In genomic region chr19:44180968-44181367, GRCh38 we compare ENCODE assay signal across 3 cellular contexts.
TF ChIP-seq lines count a peak whose summit lies in the region.

No MANE protein-coding gene starts in this region.

TF ChIP-seq in liver, 16 proteins besides CTCF, POLR2A, EP300 and RAD21:
- TF ChIP-seq TAF1 (conservative IDR thresholded peaks at IDR 0.05) (no peak), GABPA (IDR thresholded peaks at IDR 0.05 in 1 of 2, conservative IDR thresholded peaks at IDR 0.05 in 1 of 2) (no peak), SP1 (IDR thresholded peaks at IDR 0.05) (no peak), EGR1 (IDR thresholded peaks at IDR 0.05; ENCODE audit: low read depth in 2 of 2) (no peak), FOXA1 (IDR thresholded peaks at IDR 0.05) (no peak), HNF4G (IDR thresholded peaks at IDR 0.05) (no peak), ZBTB33 (IDR thresholded peaks at IDR 0.05) (no peak), JUND (IDR thresholded peaks at IDR 0.05) (no peak), MAX (IDR thresholded peaks at IDR 0.05) (no peak), HNF4A (conservative IDR thresholded peaks at IDR 0.05) (no peak), REST (IDR thresholded peaks at IDR 0.05) (no peak), NR2F2 (IDR thresholded peaks at IDR 0.05) (no peak), YY1 (IDR thresholded peaks at IDR 0.05) (no peak), FOXA2 (IDR thresholded peaks at IDR 0.05) (no peak), ATF3 (IDR thresholded peaks at IDR 0.05) (no peak), RXRA (IDR thresholded peaks at IDR 0.05) (no peak)
TF ChIP-seq in liver: peak in this region for 0.

TF ChIP-seq in HepG2, 621 proteins besides CTCF, POLR2A, EP300 and RAD21 (continues in another document):
- TF ChIP-seq ZNF143 (CRISPR knock-in tag; IDR thresholded peaks at IDR 0.05) = no peak
- TF ChIP-seq BRCA1 (CRISPR knock-in tag; IDR thresholded peaks at IDR 0.05) = no peak
- no peak for TF ChIP-seq SYNCRIP (IDR thresholded peaks at IDR 0.05; ENCODE audit: insufficient read depth, low read depth, low read length)
- TF ChIP-seq ZNF451 (CRISPR knock-in tag; IDR thresholded peaks at IDR 0.05) = no peak
- TF ChIP-seq MED13 (CRISPR knock-in tag; IDR thresholded peaks at IDR 0.05) = no peak
- TF ChIP-seq KAT2B (IDR thresholded peaks at IDR 0.05; ENCODE audit: borderline replicate concordance, low read depth, low read length) = no peak
- no peak for TF ChIP-seq FOXJ3 (CRISPR knock-in tag; IDR thresholded peaks at IDR 0.05; ENCODE audit: borderline replicate concordance)
- no peak for TF ChIP-seq FOXP4 (CRISPR knock-in tag; IDR thresholded peaks at IDR 0.05)
- no peak for TF ChIP-seq ZNF687 (CRISPR knock-in tag; IDR thresholded peaks at IDR 0.05)

TF ChIP-seq in HEK293, 187 proteins besides CTCF, POLR2A, EP300 and RAD21:
- TF ChIP-seq ZNF221 (tag by site-specific recombination; IDR thresholded peaks at IDR 0.05; ENCODE audit: borderline replicate concordance) = no peak
- peak; percentile 94 for TF ChIP-seq ZNF121 (tag by site-specific recombination; IDR thresholded peaks at IDR 0.05)
